In the genomic region with DNA sequence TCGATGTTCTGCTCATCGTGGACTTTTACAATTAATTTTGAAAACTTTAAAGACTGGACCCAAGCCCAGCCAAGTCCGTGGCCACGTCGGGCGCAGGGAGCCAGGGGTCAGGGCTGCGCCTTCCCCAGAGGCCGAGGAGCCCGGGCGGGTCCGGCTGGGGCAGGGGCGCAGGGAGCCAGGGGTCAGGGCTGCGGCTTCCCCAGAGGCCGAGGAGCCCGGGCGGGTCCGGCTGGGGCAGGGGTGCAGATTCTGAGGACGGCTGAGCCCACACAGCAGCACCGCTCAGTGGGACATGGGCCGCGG, we compare ENCODE assay signal across 19 cellular contexts.
DNase-seq lines count a peak whose midpoint lies in the region; ATAC-seq and TF ChIP-seq lines count a peak whose summit lies in the region.
"Had no signal": no experiment of that assay in that cellular context is flagged by ENCODE, and none has a peak within 500 bp of the region (broad histone marks: within the 10 kb centered on the region; RNA-seq: fewer than 3 reads in every experiment).

No MANE protein-coding gene starts in this region.

- H3K4ac ChIP-seq in neuronal stem cell (ENCODE audit: low read length): peak overlapping the region; percentile 66

- peak overlapping the region; percentile 65 for H3K23ac ChIP-seq in neuronal stem cell (ENCODE audit: low read depth, low read length, poor library complexity)

- peaks cover 6% of the 10 kb centered on the region for H3F3A ChIP-seq in SK-N-SH (replicated peaks; ENCODE audit: insufficient read depth)

- H2AK5ac ChIP-seq in neuronal stem cell (ENCODE audit: low read depth, low read length): peak overlapping the region; percentile 89

- no peak for TF ChIP-seq CTCF in SK-N-SH (IDR thresholded peaks at IDR 0.05)

- no peaks in the 10 kb centered on the region for H3K27me3 Mint-ChIP-seq in T-helper 2 cell treated with Interferon-gamma antibody and Interleukin-4, amounts not matched to agents 5 μg/mL and 100 μg/mL, for 36 hours (ENCODE audit: low read depth)

- H3K4me1 Mint-ChIP-seq in T-helper 2 cell treated with Interferon-gamma antibody and Interleukin-4, amounts not matched to agents 5 μg/mL and 100 μg/mL, for 36 hours (ENCODE audit: low read depth): no peaks in the 10 kb centered on the region
- H3K4me1 Mint-ChIP-seq: B cell had no signal

- H2BK5ac ChIP-seq in neuronal stem cell (ENCODE audit: low read length): peak overlapping the region; percentile 82

- H3K9me3 ChIP-seq in SK-N-SH (no peaks in the 10 kb centered on the region), right cardiac atrium (ENCODE audit: control insufficient read depth, low read length) (no peaks in the 10 kb centered on the region), neuronal stem cell (replicated peaks in 1 of 2; ENCODE audit: control insufficient read depth in 2 of 2, insufficient read depth in 1 of 2, low read depth in 1 of 2, low read length in 2 of 2) (no peaks in the 10 kb centered on the region)
- H3K9me3 ChIP-seq: A549 had no signal

- H3K9ac ChIP-seq in SK-N-SH (no peak overlapping the region), neuronal stem cell (ENCODE audit: low read depth, low read length, poor library complexity) (no peak overlapping the region)

- no peak overlapping the region for H3K14ac ChIP-seq in neuronal stem cell (ENCODE audit: low read length)

- CTCF ChIA-PET in SK-N-SH (lab: Yijun Ruan, JAX): no interaction called here

- no peaks in the 10 kb centered on the region for H3K36me3 ChIP-seq in SK-N-SH (replicated peaks in 1 of 2; ENCODE audit: control insufficient read depth in 1 of 2, insufficient read depth in 2 of 2, low read length in 1 of 2)
- H3K36me3 ChIP-seq in H7 (replicated peaks; ENCODE audit: control insufficient read depth, insufficient read depth, low read length): no peaks in the 10 kb centered on the region
- H3K36me3 ChIP-seq in neuronal stem cell (replicated peaks in 1 of 2; ENCODE audit: control insufficient read depth in 2 of 2, insufficient read depth in 2 of 2, low read length in 2 of 2): no peaks in the 10 kb centered on the region

- intact Hi-C loops in right cardiac atrium (cut with DNase I) (no loop called here), left ventricle myocardium superior (cut with micrococcal nuclease) (no loop called here)

- POLR2A ChIA-PET in SK-N-SH (lab: Yijun Ruan, JAX): no interaction called here

- peak overlapping the region; percentile 38 for H3K18ac ChIP-seq in neuronal stem cell (ENCODE audit: low read length)

- no peaks in the 10 kb centered on the region for H3K36me3 Mint-ChIP-seq in T-helper 2 cell treated with Interferon-gamma antibody and Interleukin-4, amounts not matched to agents 5 μg/mL and 100 μg/mL, for 36 hours (ENCODE audit: low read depth)
- H3K36me3 Mint-ChIP-seq: CD8-positive, alpha-beta T cell had no signal

- H3K4me2 ChIP-seq in SK-N-SH: no peak overlapping the region
- H3K4me2 ChIP-seq in neuronal stem cell (ENCODE audit: insufficient read depth, low read length, poor library complexity, severe bottlenecking): no peak overlapping the region
- H3K4me2 ChIP-seq: A549 had no signal

- no peaks in the 10 kb centered on the region; a peak in 1 of 4 replicates for H3K4me1 ChIP-seq in SK-N-SH (ENCODE audit: control insufficient read depth in 1 of 2, insufficient read depth in 2 of 2, low read depth in 1 of 2, low read length in 1 of 2)
- no peaks in the 10 kb centered on the region for H3K4me1 ChIP-seq in right cardiac atrium (ENCODE audit: control insufficient read depth, insufficient read depth, low read length)
- no peaks in the 10 kb centered on the region for H3K4me1 ChIP-seq in neuronal stem cell (ENCODE audit: control insufficient read depth in 2 of 2, insufficient read depth in 1 of 2, low read depth in 1 of 2, low read length in 2 of 2)
- H3K4me1 ChIP-seq: A549, Caco-2 had no signal

- H3K4me3 Mint-ChIP-seq in T-helper 2 cell treated with Interferon-gamma antibody and Interleukin-4, amounts not matched to agents 5 μg/mL and 100 μg/mL, for 36 hours: no peak overlapping the region
- H3K4me3 Mint-ChIP-seq: B cell; CD4-positive, alpha-beta T cell; CD8-positive, alpha-beta T cell had no signal

- DNase-seq in SK-N-SH: peak; percentile 33
- DNase-seq in right cardiac atrium: peak in 2 of 3 donors; percentile 4 to 27
- DNase-seq in left ventricle myocardium superior: no peak
- DNase-seq in H7: peak; percentile 38
- DNase-seq in neuronal stem cell (ENCODE audit: low spot score): no peak
- no peak for DNase-seq in T-helper 2 cell treated with Interferon-gamma antibody and Interleukin-4, amounts not matched to agents 5 μg/mL and 100 μg/mL, for 36 hours (ENCODE audit: low spot score)
- DNase-seq: AML-193; Caco-2; Calu3; CD4-positive, alpha-beta T cell; CD8-positive, alpha-beta T cell; DMS79 treated with DMSO at 0.1 percent for 48 hours; GF-D8 had no signal

- ATAC-seq in SK-N-SH treated with all-trans-retinoic acid at 6 μM for 48 hours (no peak), right cardiac atrium (no peak), left ventricle myocardium superior (no peak), GM19328 (IDR thresholded peaks at IDR 0.05; ENCODE audit: unreplicated experiment) (no peak)
- ATAC-seq: CD8-positive, alpha-beta T cell had no signal

- TF ChIP-seq EP300 in SK-N-SH (IDR thresholded peaks at IDR 0.05; ENCODE audit: borderline replicate concordance in 1 of 2, low read depth in 1 of 2, low read length in 1 of 2): no peak

- no peak overlapping the region for H2BK120ac ChIP-seq in neuronal stem cell (ENCODE audit: low read depth, low read length)

- peak overlapping the region; percentile 67 for H2BK15ac ChIP-seq in neuronal stem cell (ENCODE audit: low read length)

- H3K4me3 ChIP-seq in SK-N-SH (ENCODE audit: low read depth in 2 of 2, low read length in 1 of 2): no peak overlapping the region
- H3K4me3 ChIP-seq in right cardiac atrium (ENCODE audit: low read length): no peak overlapping the region
- no peak overlapping the region for H3K4me3 ChIP-seq in H7 (ENCODE audit: insufficient read depth, low read depth, low read length)
- no peak overlapping the region for H3K4me3 ChIP-seq in neuronal stem cell (ENCODE audit: low read length in 2 of 2)
- H3K4me3 ChIP-seq: A549 had no signal

- no peaks in the 10 kb centered on the region for H3K9me3 Mint-ChIP-seq in T-helper 2 cell treated with Interferon-gamma antibody and Interleukin-4, amounts not matched to agents 5 μg/mL and 100 μg/mL, for 36 hours
- H3K9me3 Mint-ChIP-seq: CD4-positive, alpha-beta T cell; CD8-positive, alpha-beta T cell had no signal

- H2AFZ ChIP-seq in SK-N-SH (ENCODE audit: low read depth) (no peak overlapping the region), neuronal stem cell (ENCODE audit: low read length) (no peak overlapping the region)

- H3K27me3 ChIP-seq in SK-N-SH (ENCODE audit: insufficient read depth) (peaks cover 94% of the 10 kb centered on the region), right cardiac atrium (ENCODE audit: control insufficient read depth, insufficient read depth) (no peaks in the 10 kb centered on the region), H7 (ENCODE audit: control insufficient read depth, insufficient read depth, low read length) (no peaks in the 10 kb centered on the region), neuronal stem cell (ENCODE audit: control insufficient read depth in 3 of 3, insufficient read depth in 3 of 3, low read depth in 1 of 3, low read length in 3 of 3) (peaks cover 0 to 45% (median 0%) of the 10 kb centered on the region in 3 experiments)

- peaks cover 3% of the 10 kb centered on the region; the same call in 1 of the 2 replicates for H4K20me1 ChIP-seq in SK-N-SH (ENCODE audit: insufficient read depth)

- no peak overlapping the region for H2BK12ac ChIP-seq in neuronal stem cell (ENCODE audit: low read length)

- no peak overlapping the region for H3K27ac Mint-ChIP-seq in T-helper 2 cell treated with Interferon-gamma antibody and Interleukin-4, amounts not matched to agents 5 μg/mL and 100 μg/mL, for 36 hours
- H3K27ac Mint-ChIP-seq: B cell; CD4-positive, alpha-beta T cell; CD8-positive, alpha-beta T cell had no signal

- H3K79me2 ChIP-seq in SK-N-SH (ENCODE audit: insufficient read depth): no peaks in the 10 kb centered on the region

- no peak overlapping the region for H3K27ac ChIP-seq in SK-N-SH (ENCODE audit: low read depth in 2 of 2, low read length in 1 of 2)
- H3K27ac ChIP-seq in right cardiac atrium (ENCODE audit: low read length): no peak overlapping the region
- H3K27ac ChIP-seq in neuronal stem cell (replicated peaks; ENCODE audit: low read length): no peak overlapping the region
- H3K27ac ChIP-seq: 22Rv1, A549, C4-2B had no signal

- H3K79me1 ChIP-seq in neuronal stem cell (ENCODE audit: low read depth, low read length): peaks cover 2% of the 10 kb centered on the region

- no peaks in the 10 kb centered on the region for H3K9me2 ChIP-seq in SK-N-SH

- H4K91ac ChIP-seq in neuronal stem cell (ENCODE audit: low read depth, low read length, poor library complexity): no peak overlapping the region

- 41% methylated on average over 21 of the region's 21 CpGs for WGBS in SK-N-SH (ENCODE audit: low lambda C conversion rate)
- 84% methylated on average over 21 of the region's 21 CpGs for WGBS in right cardiac atrium
- no CpG with 5 or more reads among the region's 21 CpGs for whole genome bisulfite sequencing in neuronal stem cell (ENCODE audit: extremely low coverage in 2 of 2, insufficient read length in 2 of 2, insufficient replicate concordance in 1 of 2), 2 donors

- TF ChIP-seq RAD21 in SK-N-SH (IDR thresholded peaks at IDR 0.05; ENCODE audit: low read length): no peak

- H4K8ac ChIP-seq in neuronal stem cell (ENCODE audit: low read depth, low read length): no peak overlapping the region

TF ChIP-seq in SK-N-SH, 30 proteins besides CTCF, POLR2A, EP300 and RAD21:
- no peak for TF ChIP-seq CHD2 (IDR thresholded peaks at IDR 0.05; ENCODE audit: low read length, partially characterized antibody)
TF ChIP-seq in SK-N-SH: peak in this region for 0.

TF ChIP-seq in SK-N-SH treated with all-trans-retinoic acid at 6 μM for 48 hours, 23 proteins besides CTCF, POLR2A, EP300 and RAD21 (continues in another document):
- TF ChIP-seq SNAI2 (CRISPR knock-in tag; IDR thresholded peaks at IDR 0.05) (no peak), ESRRG (CRISPR knock-in tag; IDR thresholded peaks at IDR 0.05) (no peak), ZFP30 (CRISPR knock-in tag; IDR thresholded peaks at IDR 0.05) (no peak), TOX (CRISPR knock-in tag; IDR thresholded peaks at IDR 0.05; ENCODE audit: borderline replicate concordance) (no peak)

Comparison
In these comparisons a context has a peak if more than half of its experiments do, and no peak if none do; other contexts are left out.
1. DNase-seq: peak in SK-N-SH (single experiment), right cardiac atrium (2 of 3) and H7 (single experiment); none in left ventricle myocardium superior (single experiment), neuronal stem cell (single experiment) and T-helper 2 cell treated with Interferon-gamma antibody and Interleukin-4, amounts not matched to agents 5 μg/mL and 100 μg/mL, for 36 hours (single experiment).